ENCODE assay signal across 22 cellular contexts in the genomic region with DNA sequence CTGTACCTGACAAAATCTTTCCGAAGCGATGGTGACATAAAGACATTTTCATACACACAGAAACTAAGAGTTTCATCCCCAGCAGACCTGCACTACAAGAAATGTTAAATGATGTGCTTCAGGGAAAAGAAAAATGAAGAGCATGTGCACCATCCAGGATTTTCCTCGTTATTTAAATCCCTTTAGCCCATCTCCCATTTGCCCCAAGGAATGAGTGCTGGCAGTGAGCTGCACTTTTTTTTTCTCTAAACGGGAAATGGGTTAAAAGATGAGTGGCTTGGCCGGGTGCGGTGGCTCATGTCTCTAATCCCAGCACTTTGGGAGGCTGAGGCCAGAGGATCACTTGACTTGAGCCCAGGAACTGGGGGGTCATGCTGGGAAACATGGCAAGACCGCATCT. TPM values are rescaled to one million over a fixed set of nuclear protein-coding genes. Genes with fewer than 3 reads are reported as not detected.
DNase-seq lines count a peak whose midpoint lies in the region; ATAC-seq and TF ChIP-seq lines count a peak whose summit lies in the region.
"Had no signal": no experiment of that assay in that cellular context is flagged by ENCODE, and none has a peak within 500 bp of the region (broad histone marks: within the 10 kb centered on the region; RNA-seq: fewer than 3 reads in every experiment).

No MANE protein-coding gene starts in this region.

- peaks cover 3% of the 10 kb centered on the region for H3K4me1 ChIP-seq in CD8-positive, alpha-beta T cell (ENCODE audit: insufficient read depth, low read length)
- H3K4me1 ChIP-seq: A549 had no signal

- H3K4me1 Mint-ChIP-seq in CD8-positive, alpha-beta T cell (ENCODE audit: low read depth): peaks cover 6% of the 10 kb centered on the region

- peak overlapping the region; percentile 32 for H3K27ac ChIP-seq in C4-2B
- H3K27ac ChIP-seq in CD8-positive, alpha-beta T cell (ENCODE audit: low read depth, low read length): no peak overlapping the region
- H3K27ac ChIP-seq: A549 had no signal

- no peak overlapping the region for H3K4me3 Mint-ChIP-seq in CD8-positive, alpha-beta T cell

- H3K4me3 ChIP-seq in AG10803 (ENCODE audit: low read length): no peak overlapping the region
- H3K4me3 ChIP-seq in fibroblast of the aortic adventitia (ENCODE audit: low read depth, low read length): no peak overlapping the region
- no peak overlapping the region for H3K4me3 ChIP-seq in CD8-positive, alpha-beta T cell (ENCODE audit: low read depth, low read length)
- H3K4me3 ChIP-seq: A549 had no signal

- peaks cover 7% of the 10 kb centered on the region for H3K27me3 Mint-ChIP-seq in CD8-positive, alpha-beta T cell (ENCODE audit: low read depth)

- TF ChIP-seq CTCF in AG10803 (conservative IDR thresholded peaks at IDR 0.05; ENCODE audit: low read length) (no peak), C4-2B (conservative IDR thresholded peaks at IDR 0.05) (no peak), fibroblast of the aortic adventitia (IDR thresholded peaks at IDR 0.05; ENCODE audit: insufficient read depth, low read length) (no peak)
- no peak for TF ChIP-seq CTCF in CD8-positive, alpha-beta T cell (IDR thresholded peaks at IDR 0.05)

- H3K36me3 ChIP-seq in CD8-positive, alpha-beta T cell (ENCODE audit: insufficient read depth, low read length): no peaks in the 10 kb centered on the region

- intact Hi-C loops in CD8-positive, alpha-beta T cell (cut with DNase I, micrococcal nuclease): no loop called here

- no peaks in the 10 kb centered on the region for H3K9me3 ChIP-seq in CD8-positive, alpha-beta T cell (ENCODE audit: low read length)
- H3K9me3 ChIP-seq: A549 had no signal

- no peaks in the 10 kb centered on the region for H3K27me3 ChIP-seq in CD8-positive, alpha-beta T cell (ENCODE audit: insufficient read depth, low read length)

- H3K9me3 Mint-ChIP-seq in CD8-positive, alpha-beta T cell: no peaks in the 10 kb centered on the region

- ATAC-seq in CD8-positive, alpha-beta T cell: no peak
- ATAC-seq: A549 had no signal

- no peak overlapping the region for H3K27ac Mint-ChIP-seq in CD8-positive, alpha-beta T cell

- DNase-seq in AG10803 (ENCODE audit: low read depth): peak; percentile 65
- DNase-seq in RPMI7951 (ENCODE audit: low read depth): peak; percentile 68
- peak; percentile 16 for DNase-seq in fibroblast of the aortic adventitia (ENCODE audit: low read depth)
- DNase-seq in CD8-positive, alpha-beta T cell: no peak
- DNase-seq in NCI-H2029 (lab: John Stamatoyannopoulos, UW): no peak
- DNase-seq in effector CD4-positive, alpha-beta T cell: no peak
- no peak for DNase-seq in stimulated activated naive CD4-positive, alpha-beta T cell (lab: John Stamatoyannopoulos, UW)
- DNase-seq: C1 segment of cervical spinal cord, DMS53, GOT3, HCEC 1CT, KBM-7, NCI-H1105, NCI-H2081, NCI-H2171, NCI-H345, NCI-H524 treated with DMSO at 0.1 percent for 48 hours, RPMI8226, SHP77 had no signal

- POLR2A ChIA-PET in CD8-positive, alpha-beta T cell (lab: Charles Lee): no interaction called here

- CTCF ChIA-PET in CD8-positive, alpha-beta T cell (lab: Charles Lee): no interaction called here

- no peaks in the 10 kb centered on the region for H3K36me3 Mint-ChIP-seq in CD8-positive, alpha-beta T cell

RNA-seq across cellular contexts. Expression of a gene that starts 6.8 kb away (rescaled TPM):
- total RNA-seq in RPMI7951 (2014; rRNA removed; shearing (Covaris generic)): not detected in 2 replicates
- not detected in 2 replicates for total RNA-seq in fibroblast of the aortic adventitia (ENCODE audit: low replicate concordance)
- total RNA-seq in CD8-positive, alpha-beta T cell: not detected
- total RNA-seq: HT1080 had no signal

RNA-seq across cellular contexts. Expression of a gene that starts 33.5 kb away (rescaled TPM):
- total RNA-seq in RPMI7951 (2014; rRNA removed; shearing (Covaris generic)): 3.4 and 3.8 TPM in 2 replicates
- total RNA-seq in fibroblast of the aortic adventitia (ENCODE audit: low replicate concordance): 8.2 and 8.3 TPM in 2 replicates
- total RNA-seq in CD8-positive, alpha-beta T cell: 1 to 10 TPM; 1.5 to 2.2 TPM

RNA-seq across cellular contexts. Expression of a gene that starts 33.7 kb away (rescaled TPM):
- total RNA-seq in RPMI7951 (2014; rRNA removed; shearing (Covaris generic)): 91.9 and 95.6 TPM in 2 replicates
- 92.6 and 116 TPM in 2 replicates for total RNA-seq in fibroblast of the aortic adventitia (ENCODE audit: low replicate concordance)
- total RNA-seq in CD8-positive, alpha-beta T cell: 100 to 1,000 TPM; 203 to 216 TPM

Comparison
In these comparisons a context has a peak if more than half of its experiments do, and no peak if none do; other contexts are left out.
1. DNase-seq: peak in AG10803 (single experiment), RPMI7951 (single experiment) and fibroblast of the aortic adventitia (single experiment); none in CD8-positive, alpha-beta T cell (0 of 7), NCI-H2029 (single experiment), effector CD4-positive, alpha-beta T cell (single experiment) and stimulated activated naive CD4-positive, alpha-beta T cell (0 of 6).